Comparison of ENCODE assay signal across 1 cellular context in the genomic region with DNA sequence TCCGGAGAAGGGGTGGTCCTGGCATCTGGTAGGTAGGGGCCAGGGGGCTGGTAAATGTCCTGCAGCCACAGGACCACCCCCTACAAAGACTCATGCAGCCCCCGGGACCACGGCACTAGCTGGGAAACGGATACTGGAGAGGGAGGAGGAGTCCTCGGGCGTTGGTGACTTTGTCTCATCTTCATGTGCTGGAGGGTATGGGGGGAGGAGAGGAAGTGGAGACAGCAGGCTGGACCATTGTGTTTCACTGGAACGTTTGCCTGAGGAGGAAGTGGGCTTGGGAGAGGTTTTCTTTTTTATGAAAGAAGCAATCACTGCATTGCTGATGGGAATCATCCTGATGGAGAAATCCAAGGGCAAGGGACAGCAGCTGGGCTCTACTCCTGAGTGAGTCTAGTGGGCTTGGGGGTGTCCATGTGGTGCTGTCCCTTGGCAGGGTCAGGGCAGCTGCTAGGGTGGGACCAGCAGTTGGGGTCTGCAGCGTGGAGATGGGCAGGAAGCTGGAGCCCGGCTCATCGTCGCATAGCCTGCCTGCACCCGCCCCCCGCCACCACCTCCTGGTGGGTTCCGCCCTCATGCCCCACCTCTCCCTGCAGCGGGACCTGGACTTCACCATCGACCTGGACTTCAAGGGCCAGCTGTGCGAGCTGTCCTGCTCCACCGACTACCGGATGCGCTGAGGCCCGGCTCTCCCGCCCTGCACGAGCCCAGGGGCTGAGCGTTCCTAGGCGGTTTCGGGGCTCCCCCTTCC.
TF ChIP-seq lines count a peak whose summit lies in the region.

No MANE protein-coding gene starts in this region.

TF ChIP-seq in HepG2, 621 proteins besides CTCF, POLR2A, EP300 and RAD21:
- TF ChIP-seq RBFOX2 (IDR thresholded peaks at IDR 0.05; ENCODE audit: low read depth, low read length) (peak; percentile 69), AGO2 (optimal IDR thresholded peaks at IDR 0.05; ENCODE audit: low read depth, low read length) (peak; percentile 57), HOXA3 (CRISPR knock-in tag; IDR thresholded peaks at IDR 0.05) (no peak), WIZ (CRISPR knock-in tag; IDR thresholded peaks at IDR 0.05) (no peak)
